Comparison of ENCODE assay signal across 8 cellular contexts in genomic region chr2:156400704-156401678, GRCh38. TPM values are rescaled to one million over a fixed set of nuclear protein-coding genes. Genes with fewer than 3 reads are reported as not detected.
A peak's percentile ranks its signal among the peaks of the same experiment; 100 is the strongest.
DNase-seq lines count a peak whose midpoint lies in the region; ATAC-seq, FAIRE-seq and TF ChIP-seq lines count a peak whose summit lies in the region.

No MANE protein-coding gene starts in this region.

- DNase-seq in NCI-H1105 treated with DMSO at 0.1 percent for 48 hours (lab: John Stamatoyannopoulos, UW) (peak; percentile 38), SW 1271 (lab: John Stamatoyannopoulos, UW) (peak; percentile 59 to 93), cardiac muscle cell (ENCODE audit: low read depth in 1 of 2, low spot score in 1 of 2) (peak; percentile 74 to 86), pancreas (peak; percentile 49 to 85 (median 71))
- DNase-seq in activated naive CD8-positive, alpha-beta T cell treated with anti-CD3 and anti-CD28 coated beads, Interleukin-2, amount 50 U/mL, for 24 hours: peak; percentile 80

- ATAC-seq in HG02759 (IDR thresholded peaks at IDR 0.05; ENCODE audit: unreplicated experiment) (peak; percentile 75), pancreas (peak; percentile 80 to 89 (median 84))
- ATAC-seq in activated naive CD8-positive, alpha-beta T cell treated with anti-CD3 and anti-CD28 coated beads, Interleukin-2, amount 50 U/mL, for 24 hours: peak; percentile 89

- peak; percentile 43 for FAIRE-seq in pancreas (lab: Jason Lieb, UNC)

- no peaks in the 10 kb centered on the region for H3K36me3 ChIP-seq in cardiac muscle cell
- H3K36me3 ChIP-seq in pancreas: no peaks in the 10 kb centered on the region
- H3K36me3 ChIP-seq in thymus (ENCODE audit: control insufficient read depth, insufficient read depth): no peaks in the 10 kb centered on the region

- H3K9me3 Mint-ChIP-seq in activated naive CD8-positive, alpha-beta T cell treated with anti-CD3 and anti-CD28 coated beads, Interleukin-2, amount 50 U/mL, for 24 hours: no peaks in the 10 kb centered on the region

- TF ChIP-seq CTCF in cardiac muscle cell (IDR thresholded peaks at IDR 0.05; ENCODE audit: low read depth, low read length) (no peak), pancreas (IDR thresholded peaks at IDR 0.05) (no peak)

- peaks cover 6% of the 10 kb centered on the region for H3K36me3 Mint-ChIP-seq in activated naive CD8-positive, alpha-beta T cell treated with anti-CD3 and anti-CD28 coated beads, Interleukin-2, amount 50 U/mL, for 24 hours (ENCODE audit: low read depth)

- peak overlapping the region; percentile 68 for H3K27ac ChIP-seq in cardiac muscle cell
- peak overlapping the region; percentile 73 to 94 (median 88) for H3K27ac ChIP-seq in pancreas
- H3K27ac ChIP-seq in thymus (ENCODE audit: low read depth): peak overlapping the region; percentile 53

- H3K4me3 ChIP-seq in GM08714 (ENCODE audit: low read length): peak overlapping the region; percentile 97
- H3K4me3 ChIP-seq in cardiac muscle cell: peak overlapping the region; percentile 50
- peak overlapping the region; percentile 23 to 68 (median 51) for H3K4me3 ChIP-seq in pancreas
- peak overlapping the region; percentile 76 for H3K4me3 ChIP-seq in thymus (ENCODE audit: low read length)

- no peaks in the 10 kb centered on the region for H3K4me1 ChIP-seq in cardiac muscle cell (ENCODE audit: low read depth)
- peaks cover 2 to 12% (median 11%) of the 10 kb centered on the region in 3 donors for H3K4me1 ChIP-seq in pancreas
- peaks cover 7% of the 10 kb centered on the region for H3K4me1 ChIP-seq in thymus (ENCODE audit: control insufficient read depth, insufficient read depth, low read length)

- H3K4me1 Mint-ChIP-seq in activated naive CD8-positive, alpha-beta T cell treated with anti-CD3 and anti-CD28 coated beads, Interleukin-2, amount 50 U/mL, for 24 hours: peaks cover 48% of the 10 kb centered on the region

- H3K27me3 Mint-ChIP-seq in activated naive CD8-positive, alpha-beta T cell treated with anti-CD3 and anti-CD28 coated beads, Interleukin-2, amount 50 U/mL, for 24 hours: peaks cover 6% of the 10 kb centered on the region

- WGBS in pancreas, 2 donors: 0% methylated on average over 19 of the region's 19 CpGs
- WGBS in thymus: under 1% methylated on average over 19 of the region's 19 CpGs

- H3K27me3 ChIP-seq in cardiac muscle cell: no peaks in the 10 kb centered on the region
- H3K27me3 ChIP-seq in pancreas: no peaks in the 10 kb centered on the region
- H3K27me3 ChIP-seq in thymus (ENCODE audit: control insufficient read depth, insufficient read depth): no peaks in the 10 kb centered on the region

- intact Hi-C loops in pancreas (cut with DNase I): loop anchor here in 1 of 3 donors (10.0 kb wide), 1 partner anchor 56 kb away; no protein-coding TSS in a partner anchor

- H3K4me3 Mint-ChIP-seq in activated naive CD8-positive, alpha-beta T cell treated with anti-CD3 and anti-CD28 coated beads, Interleukin-2, amount 50 U/mL, for 24 hours: peak overlapping the region; percentile 93

- peak overlapping the region; percentile 96 for H3K27ac Mint-ChIP-seq in activated naive CD8-positive, alpha-beta T cell treated with anti-CD3 and anti-CD28 coated beads, Interleukin-2, amount 50 U/mL, for 24 hours

- no peaks in the 10 kb centered on the region for H3K9me3 ChIP-seq in cardiac muscle cell (ENCODE audit: low read depth)
- no peaks in the 10 kb centered on the region for H3K9me3 ChIP-seq in pancreas
- H3K9me3 ChIP-seq in thymus (ENCODE audit: control insufficient read depth): no peaks in the 10 kb centered on the region

RNA-seq across cellular contexts. Expression of gene GPD2, which starts 35.2 kb away (rescaled TPM):
- total RNA-seq in cardiac muscle cell: 25.2 and 27.4 TPM in 2 replicates
- 8.1 and 11.3 TPM in 2 replicates for polyA plus RNA-seq in cardiac muscle cell
- total RNA-seq in pancreas: 10 to 100 TPM in 4 of 6 donors, 1 to 10 TPM in 2; 7.9 to 17.7 (median 12.9) TPM
- 1 to 10 TPM; 2.8 to 7.4 TPM for polyA plus RNA-seq in pancreas
- polyA plus RNA-seq in thymus: 6.5 TPM

Comparison
In these comparisons a context has a peak if more than half of its experiments do, and no peak if none do; other contexts are left out.
1. Peak in every context shown above with its lines: DNase-seq, ATAC-seq, H3K4me3 ChIP-seq and H3K27ac ChIP-seq.